7 cellular contexts compared by ENCODE assay signal in the genomic region with DNA sequence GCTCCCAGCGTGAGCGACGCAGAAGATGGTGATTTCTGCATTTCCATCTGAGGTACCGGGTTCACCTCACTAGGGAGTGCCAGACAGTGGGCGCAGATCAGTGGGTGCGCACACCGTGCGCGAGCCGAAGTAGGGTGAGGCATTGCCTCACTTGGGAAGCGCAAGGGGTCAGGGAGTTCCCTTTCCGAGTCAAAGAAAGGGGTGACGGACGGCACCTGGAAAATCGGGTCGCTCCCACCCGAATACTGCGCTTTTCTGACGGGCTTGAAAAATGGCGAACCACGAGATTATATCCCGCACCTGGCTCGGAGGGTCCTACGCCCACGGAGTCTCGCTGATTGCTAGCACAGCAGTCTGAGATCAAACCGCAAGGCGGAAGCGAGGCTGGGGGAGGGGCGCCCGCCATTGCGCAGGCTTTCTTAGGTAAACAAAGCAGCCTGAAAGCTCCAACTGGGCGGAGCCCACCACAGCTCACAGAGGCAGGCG.
DNase-seq lines count a peak whose midpoint lies in the region; TF ChIP-seq lines count a peak whose summit lies in the region.
"Not testable (repeated sequence)": the region's sequence is repeated elsewhere in the genome, so short reads cannot be mapped to it uniquely, and the experiment has no call there.

No MANE protein-coding gene starts in this region.

- CTCF ChIA-PET in PC-9 (lab: Charles Lee) = not testable (repeated sequence)

- not testable (repeated sequence) for H3K27ac ChIP-seq in HUES48 (ENCODE audit: low read depth, low read length); colonic mucosa
- peak overlapping the region; percentile 38; the same call in 1 of the 2 replicates for H3K27ac ChIP-seq in PC-9

- H3K4me1 Mint-ChIP-seq in nephron progenitor cell = not testable (repeated sequence)

- TF ChIP-seq CTCF in PC-9 (conservative IDR thresholded peaks at IDR 0.05); colonic mucosa (IDR thresholded peaks at IDR 0.05); nephron progenitor cell (IDR thresholded peaks at IDR 0.05): not testable (repeated sequence)

- H3K4me3 Mint-ChIP-seq in nephron progenitor cell = not testable (repeated sequence)

- H3K36me3 Mint-ChIP-seq in nephron progenitor cell (ENCODE audit: low read depth) = not testable (repeated sequence)

- H3K27me3 Mint-ChIP-seq in nephron progenitor cell (ENCODE audit: low read depth, poor library complexity) = not testable (repeated sequence)

- H3K27ac Mint-ChIP-seq in nephron progenitor cell = not testable (repeated sequence)

- not testable (repeated sequence) for H3K36me3 ChIP-seq in HUES48 (ENCODE audit: control insufficient read depth, insufficient read depth, low read length); PC-9 (ENCODE audit: low read depth); colonic mucosa

- TSS peak; percentile 70 for BruUV-seq in PC-9 (replicated peaks; lab: Mats Ljungman, UMichigan)

- not testable (repeated sequence) for H3K4me1 ChIP-seq in HUES48 (ENCODE audit: control insufficient read depth, insufficient read depth, low read length); PC-9 (replicated peaks; ENCODE audit: insufficient read depth); colonic mucosa

- intact Hi-C loops in PC-9 (cut with micrococcal nuclease; ENCODE audit: unreplicated experiment); colonic mucosa (cut with DNase I): not testable (repeated sequence)

- not testable (repeated sequence) for H3K9me3 ChIP-seq in HUES48 (ENCODE audit: control insufficient read depth, insufficient read depth, low read length); PC-9 (ENCODE audit: insufficient read depth, low read depth); colonic mucosa

- not testable (repeated sequence) for H4K20me1 ChIP-seq in PC-9 (ENCODE audit: insufficient read depth)

- peak overlapping the region; percentile 90 for H2AFZ ChIP-seq in PC-9

- POLR2A ChIA-PET in PC-9 (lab: Charles Lee; ENCODE audit: unreplicated experiment) = not testable (repeated sequence)

- DNase-seq in COLO829 (ENCODE audit: low spot score) = peak; percentile 13
- DNase-seq in NCI-H2029 (lab: John Stamatoyannopoulos, UW) = peak; percentile 42
- peak in 1 of 2 experiments; percentile 51 for DNase-seq in PC-9
- DNase-seq in colonic mucosa = peak; percentile 16
- DNase-seq in iPS DF 4.7 (ENCODE audit: extremely low read depth, low spot score) = peak; percentile 22
- peak; percentile 3 for DNase-seq in nephron progenitor cell

- not testable (repeated sequence) for H3K27me3 ChIP-seq in HUES48 (ENCODE audit: control insufficient read depth, insufficient read depth, low read length); PC-9 (ENCODE audit: insufficient read depth, low read depth); colonic mucosa

- peaks cover 21% of the 10 kb centered on the region for H3K9me3 Mint-ChIP-seq in nephron progenitor cell

- H3K4me3 ChIP-seq in HUES48 (ENCODE audit: low read depth, low read length) (peak overlapping the region; percentile 21; the same call in 1 of the 2 replicates), PC-9 (peak overlapping the region; percentile 72)
- not testable (repeated sequence) for H3K4me3 ChIP-seq in colonic mucosa

- not testable (repeated sequence) for H3K79me2 ChIP-seq in PC-9 (ENCODE audit: low read depth)

- H3F3A ChIP-seq in PC-9 (ENCODE audit: insufficient read depth, low read depth) = not testable (repeated sequence)

- H3K9ac ChIP-seq in HUES48 (ENCODE audit: low read depth, low read length); colonic mucosa (ENCODE audit: low read depth in 2 of 2, low read length in 2 of 2): not testable (repeated sequence)

- H3K4me2 ChIP-seq in PC-9 = peak overlapping the region; percentile 64

- H3K9me2 ChIP-seq in PC-9 (ENCODE audit: insufficient read depth) = not testable (repeated sequence)
